Comparison of ENCODE assay signal across 15 cellular contexts in the genomic region with DNA sequence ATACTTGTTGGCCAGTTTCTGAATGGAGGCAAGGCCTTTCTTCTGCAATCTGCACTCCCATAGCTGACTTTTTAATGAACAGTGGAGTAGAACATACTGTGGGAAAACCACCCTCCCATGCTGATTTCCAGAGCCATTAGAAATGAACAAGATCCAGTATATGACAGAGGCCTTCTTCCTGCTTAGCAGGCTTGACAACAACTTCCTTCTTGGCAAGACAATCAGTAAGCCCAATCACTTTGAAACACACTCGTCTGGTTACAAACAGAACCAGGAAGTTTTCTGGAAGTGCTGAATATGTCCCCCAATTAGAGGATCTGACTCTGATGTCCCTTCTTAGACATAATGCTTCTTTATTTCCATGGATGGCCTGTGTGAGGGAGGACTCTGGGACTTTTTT.
DNase-seq lines count a peak whose midpoint lies in the region; ATAC-seq, FAIRE-seq and TF ChIP-seq lines count a peak whose summit lies in the region.
"Had no signal": no experiment of that assay in that cellular context is flagged by ENCODE, and none has a peak within 500 bp of the region (broad histone marks: within the 10 kb centered on the region; RNA-seq: fewer than 3 reads in every experiment).

No MANE protein-coding gene starts in this region.

- peak overlapping the region; percentile 89 for H3K27ac ChIP-seq in endothelial cell of umbilical vein (ENCODE audit: insufficient read depth, low read depth, low read length)
- H3K27ac ChIP-seq: dorsolateral prefrontal cortex had no signal

- no TSS peak for BruUV-seq in endothelial cell of umbilical vein (replicated peaks; lab: Mats Ljungman, UMichigan)

- H3K27me3 Mint-ChIP-seq in osteocyte (ENCODE audit: unreplicated experiment): no peaks in the 10 kb centered on the region
- H3K27me3 Mint-ChIP-seq: stimulated activated memory B cell treated with anti-CD40 and anti-IgM and Interleukin-4, amounts not matched to agents 10 μg/mL and 1 μg/mL and 100 μg/mL, for 72 hours had no signal

- H3K4me3 ChIP-seq in endothelial cell of umbilical vein (replicated peaks in 1 of 3; ENCODE audit: insufficient read depth in 1 of 3, low read depth in 1 of 3, low read length in 3 of 3): no peak overlapping the region
- H3K4me3 ChIP-seq in MG63: no peak overlapping the region
- H3K4me3 ChIP-seq: dorsolateral prefrontal cortex had no signal

- intact Hi-C loops in endothelial cell of umbilical vein (cut with micrococcal nuclease): loop anchor here (2.0 to 5.0 kb wide), 3 partner anchors 30 to 390 kb away; a partner anchor contains a TSS

- no peaks in the 10 kb centered on the region for H3K36me3 Mint-ChIP-seq in osteocyte (ENCODE audit: unreplicated experiment)
- H3K36me3 Mint-ChIP-seq: stimulated activated memory B cell treated with anti-CD40 and anti-IgM and Interleukin-4, amounts not matched to agents 10 μg/mL and 1 μg/mL and 100 μg/mL, for 72 hours had no signal

- H3K4me3 Mint-ChIP-seq in osteocyte (ENCODE audit: unreplicated experiment): no peak overlapping the region
- H3K4me3 Mint-ChIP-seq: stimulated activated memory B cell treated with anti-CD40 and anti-IgM and Interleukin-4, amounts not matched to agents 10 μg/mL and 1 μg/mL and 100 μg/mL, for 72 hours had no signal

- FAIRE-seq in endothelial cell of umbilical vein (lab: Jason Lieb, UNC) (peak; percentile 63), GM12891 (lab: Jason Lieb, UNC) (no peak)

- H3K9me3 ChIP-seq in endothelial cell of umbilical vein (replicated peaks; ENCODE audit: control insufficient read depth, insufficient read depth, low read length) (no peaks in the 10 kb centered on the region), MG63 (no peaks in the 10 kb centered on the region)
- H3K9me3 ChIP-seq: BE2C had no signal

- peaks cover 35% of the 10 kb centered on the region for H3K4me1 Mint-ChIP-seq in osteocyte (ENCODE audit: unreplicated experiment)
- H3K4me1 Mint-ChIP-seq: stimulated activated memory B cell treated with anti-CD40 and anti-IgM and Interleukin-4, amounts not matched to agents 10 μg/mL and 1 μg/mL and 100 μg/mL, for 72 hours had no signal

- dilution Hi-C loops in endothelial cell of umbilical vein (cut with MboI; ENCODE audit: extremely low pct_ligation_motif_present, low sequenced_read_pairs): no loop called here

- peaks cover 58% of the 10 kb centered on the region for H3K4me1 ChIP-seq in endothelial cell of umbilical vein (ENCODE audit: control insufficient read depth, extremely low read depth, insufficient read depth, low read length)
- H3K4me1 ChIP-seq: BE2C had no signal

- no peaks in the 10 kb centered on the region for H4K20me1 ChIP-seq in endothelial cell of umbilical vein (replicated peaks; ENCODE audit: control insufficient read depth, extremely low read depth, insufficient read depth, low read length)

- TF ChIP-seq POLR2A in endothelial cell of umbilical vein (IDR thresholded peaks at IDR 0.05; ENCODE audit: low read depth, low read length): no peak
- no peak for TF ChIP-seq POLR2A in GM12891 (IDR thresholded peaks at IDR 0.05; ENCODE audit: low read depth, low read length)

- ATAC-seq in GM18861 (IDR thresholded peaks at IDR 0.05; ENCODE audit: unreplicated experiment): no peak
- ATAC-seq: activated CD4-positive, CD25-positive, alpha-beta regulatory T cell treated with anti-CD3 and anti-CD28 coated beads, Interleukin-2, amount 50 U/mL, for 24 hours; stimulated activated memory B cell treated with anti-CD40 and anti-IgM and Interleukin-4, amounts not matched to agents 10 μg/mL and 1 μg/mL and 100 μg/mL, for 72 hours had no signal

- H3K27me3 ChIP-seq in endothelial cell of umbilical vein (ENCODE audit: control insufficient read depth in 2 of 2, insufficient read depth in 2 of 2, low read length in 2 of 2) (no peaks in the 10 kb centered on the region), MG63 (no peaks in the 10 kb centered on the region)
- H3K27me3 ChIP-seq: BE2C had no signal

- no peaks in the 10 kb centered on the region for H3K36me3 ChIP-seq in endothelial cell of umbilical vein (ENCODE audit: control insufficient read depth in 2 of 2, extremely low read depth in 1 of 2, insufficient read depth in 2 of 2, low read length in 2 of 2)
- no peaks in the 10 kb centered on the region for H3K36me3 ChIP-seq in MG63
- H3K36me3 ChIP-seq: BE2C had no signal

- peak overlapping the region; percentile 66 for H3K9ac ChIP-seq in endothelial cell of umbilical vein (replicated peaks; ENCODE audit: extremely low read depth, insufficient read depth, low read length)

- CTCF ChIA-PET in endothelial cell of umbilical vein (lab: Charles Lee): no interaction called here

- no peak overlapping the region for H3K4me2 ChIP-seq in endothelial cell of umbilical vein (ENCODE audit: insufficient read depth, low read length)

- no peaks in the 10 kb centered on the region for H3K79me2 ChIP-seq in endothelial cell of umbilical vein (ENCODE audit: control insufficient read depth, insufficient read depth, low read length)

- H3K9me3 Mint-ChIP-seq in osteocyte (ENCODE audit: unreplicated experiment): no peaks in the 10 kb centered on the region
- H3K9me3 Mint-ChIP-seq: stimulated activated memory B cell treated with anti-CD40 and anti-IgM and Interleukin-4, amounts not matched to agents 10 μg/mL and 1 μg/mL and 100 μg/mL, for 72 hours had no signal

- no peak for TF ChIP-seq CTCF in endothelial cell of umbilical vein (IDR thresholded peaks at IDR 0.05; ENCODE audit: extremely low read depth in 1 of 2, insufficient read depth in 1 of 2, low read depth in 1 of 2, low read length in 2 of 2)
- TF ChIP-seq CTCF in osteocyte (IDR thresholded peaks at IDR 0.05): no peak

- no peaks in the 10 kb centered on the region for H3K9me1 ChIP-seq in endothelial cell of umbilical vein (replicated peaks; ENCODE audit: control insufficient read depth, extremely low read depth, insufficient read depth, low read length)

- POLR2A ChIA-PET in endothelial cell of umbilical vein (lab: Charles Lee): no interaction called here

- DNase-seq in CMK (ENCODE audit: low read depth) (peak; percentile 29), NOMO-1 treated with DMSO at 0.1 percent for 48 hours (lab: John Stamatoyannopoulos, UW; ENCODE audit: unreplicated experiment) (peak; percentile 33), endothelial cell of umbilical vein (ENCODE audit: low read depth, low spot score) (peak; percentile 57), osteocyte (ENCODE audit: extremely low spot score, unreplicated experiment) (no peak), MG63 (no peak), NCI-H510A (lab: John Stamatoyannopoulos, UW) (no peak), GM12891 (ENCODE audit: insufficient read length, low spot score) (no peak)
- DNase-seq: BE2C; dorsolateral prefrontal cortex; NCI-H146; NCI-H774; stimulated activated CD4-positive, alpha-beta T cell treated with anti-CD3 and anti-CD28 coated beads, Interleukin-4, amount 100 ng/mL, for 1 hour had no signal

- H2AFZ ChIP-seq in endothelial cell of umbilical vein (ENCODE audit: low read depth, low read length): peak overlapping the region; percentile 72

- H3K27ac Mint-ChIP-seq in osteocyte (ENCODE audit: unreplicated experiment): peak overlapping the region; percentile 83
- H3K27ac Mint-ChIP-seq: stimulated activated memory B cell treated with anti-CD40 and anti-IgM and Interleukin-4, amounts not matched to agents 10 μg/mL and 1 μg/mL and 100 μg/mL, for 72 hours had no signal

TF ChIP-seq in endothelial cell of umbilical vein, 7 proteins besides CTCF, POLR2A, EP300 and RAD21:
- TF ChIP-seq MYC (IDR thresholded peaks at IDR 0.05; ENCODE audit: low read depth, low read length) (no peak), POLR2AphosphoS5 (IDR thresholded peaks at IDR 0.05; ENCODE audit: insufficient read depth, low read depth, low read length) (no peak), GATA2 (IDR thresholded peaks at IDR 0.05; ENCODE audit: insufficient read depth, insufficient read length, low read depth, low read length) (no peak), JUN (IDR thresholded peaks at IDR 0.05; ENCODE audit: borderline replicate concordance, insufficient read depth, insufficient read length, low read depth) (no peak), EZH2 (IDR thresholded peaks at IDR 0.05; ENCODE audit: borderline replicate concordance, low read depth, low read length, severe bottlenecking) (no peak), FOS (IDR thresholded peaks at IDR 0.05; ENCODE audit: borderline replicate concordance, insufficient read depth, low read length) (no peak)
- TF ChIP-seq, protein P1, sequence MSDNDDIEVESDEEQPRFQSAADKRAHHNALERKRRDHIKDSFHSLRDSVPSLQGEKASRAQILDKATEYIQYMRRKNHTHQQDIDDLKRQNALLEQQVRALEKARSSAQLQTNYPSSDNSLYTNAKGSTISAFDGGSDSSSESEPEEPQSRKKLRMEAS (IDR thresholded peaks at IDR 0.05; ENCODE audit: insufficient read depth, insufficient read length): no peak

TF ChIP-seq in GM12891, 5 proteins besides CTCF, POLR2A, EP300 and RAD21:
- no peak for TF ChIP-seq PAX5 (IDR thresholded peaks at IDR 0.05; ENCODE audit: insufficient read depth, low read length, severe bottlenecking)
- TF ChIP-seq POU2F2 (IDR thresholded peaks at IDR 0.05; ENCODE audit: low read depth, low read length): no peak
- TF ChIP-seq POLR2AphosphoS5 (IDR thresholded peaks at IDR 0.05; ENCODE audit: low read depth, low read length): no peak
- TF ChIP-seq SPI1 (IDR thresholded peaks at IDR 0.05; ENCODE audit: low read depth, low read length): no peak

Comparison
In these comparisons a context has a peak if more than half of its experiments do, and no peak if none do; other contexts are left out.
1. DNase-seq: peak in CMK (single experiment), NOMO-1 treated with DMSO at 0.1 percent for 48 hours (single experiment) and endothelial cell of umbilical vein (single experiment); none in osteocyte (single experiment), MG63 (single experiment), NCI-H510A (single experiment) and GM12891 (single experiment).